ENCODE assay signal across 9 cellular contexts in the genomic region with DNA sequence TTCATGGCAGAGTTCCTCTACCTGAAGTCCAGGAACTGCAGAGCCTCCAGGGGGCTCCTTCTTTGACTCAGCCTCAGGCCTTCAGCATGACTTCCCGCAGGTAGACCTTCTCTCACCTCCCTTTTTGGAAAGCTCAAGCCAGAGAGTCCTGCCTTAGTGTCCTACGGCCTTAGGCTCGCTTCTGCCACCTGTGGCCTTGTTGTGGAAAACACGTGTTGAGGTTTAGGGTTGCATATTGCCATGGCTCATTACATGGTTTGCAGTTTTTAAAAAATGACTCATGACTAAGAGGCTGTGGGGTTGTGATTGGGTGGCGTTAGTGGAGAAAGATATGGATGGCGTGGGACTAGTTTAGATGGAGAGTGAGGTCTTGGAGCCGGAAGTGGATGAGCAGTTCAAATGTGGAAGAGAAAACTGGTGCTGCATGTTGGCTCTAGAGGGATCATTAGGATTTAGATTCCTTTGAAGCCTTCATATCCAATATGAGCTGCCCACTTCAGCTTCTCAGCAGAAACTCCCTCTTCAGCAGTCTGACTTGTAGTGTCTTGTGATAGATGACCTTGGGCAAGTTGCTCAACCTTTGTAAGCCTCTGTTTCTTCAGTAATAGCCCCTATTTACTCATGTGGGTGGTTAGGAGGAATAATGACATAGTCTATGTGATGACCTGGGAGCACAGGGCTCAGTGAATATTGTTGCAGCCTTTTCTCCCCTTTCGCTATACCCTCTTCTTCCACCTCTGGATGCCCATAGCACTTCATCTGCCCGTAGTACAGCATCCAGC. TPM values are rescaled to one million over a fixed set of nuclear protein-coding genes. Genes with fewer than 3 reads are reported as not detected.
A peak's percentile ranks its signal among the peaks of the same experiment; 100 is the strongest.
DNase-seq lines count a peak whose midpoint lies in the region; ATAC-seq and TF ChIP-seq lines count a peak whose summit lies in the region.
"Had no signal": no experiment of that assay in that cellular context is flagged by ENCODE, and none has a peak within 500 bp of the region (broad histone marks: within the 10 kb centered on the region; RNA-seq: fewer than 3 reads in every experiment).

No MANE protein-coding gene starts in this region.

- H3K79me2 ChIP-seq in mesendoderm (ENCODE audit: control insufficient read depth, insufficient read depth, low read length), result no peaks in the 10 kb centered on the region

- H3K4me3 ChIP-seq in brain microvascular endothelial cell (ENCODE audit: low read depth, low read length), result no peak overlapping the region
- no peak overlapping the region for H3K4me3 ChIP-seq in mesendoderm (ENCODE audit: low read length)

- H3K4ac ChIP-seq in mesendoderm (ENCODE audit: low read depth, low read length), result no peak overlapping the region

- no peaks in the 10 kb centered on the region for H3K4me1 ChIP-seq in mesendoderm (ENCODE audit: control insufficient read depth, low read depth, low read length)

- H3K9ac ChIP-seq in mesendoderm (ENCODE audit: low read length), result no peak overlapping the region

- H3K36me3 Mint-ChIP-seq in CD14-positive monocyte, result peaks cover 3 to 13% of the 10 kb centered on the region in 2 donors

- peak overlapping the region; percentile 2 to 95 (median 90) for H3K27ac Mint-ChIP-seq in CD14-positive monocyte
- H3K27ac Mint-ChIP-seq: T-helper 1 cell treated with Interleukin-12 subunit alpha and Interleukin-12 subunit beta and Interleukin-4 antibody, amounts not matched to agents 30 μg/mL and 1 μg/mL, for 36 hours had no signal

- H4K8ac ChIP-seq in mesendoderm (ENCODE audit: low read depth, low read length), result no peak overlapping the region

- peaks cover 44% of the 10 kb centered on the region for H3K4me1 Mint-ChIP-seq in CD14-positive monocyte

- no peak overlapping the region for H2AK5ac ChIP-seq in mesendoderm (ENCODE audit: low read length)

- intact Hi-C loops in CD14-positive monocyte (cut with micrococcal nuclease), result loop anchor here (5.0 to 10.0 kb wide), 6 partner anchors 146 to 508 kb away; a partner anchor contains a TSS

- H3K4me2 ChIP-seq in mesendoderm (ENCODE audit: low read length), result no peak overlapping the region

- H3K9me3 Mint-ChIP-seq in CD14-positive monocyte, result peaks cover 0 to 3% (median 0%) of the 10 kb centered on the region in 7 donors
- H3K9me3 Mint-ChIP-seq: T-helper 1 cell treated with Interleukin-12 subunit alpha and Interleukin-12 subunit beta and Interleukin-4 antibody, amounts not matched to agents 30 μg/mL and 1 μg/mL, for 36 hours had no signal

- H3K18ac ChIP-seq in mesendoderm (ENCODE audit: low read length), result no peak overlapping the region

- no peak overlapping the region for H2BK120ac ChIP-seq in mesendoderm (ENCODE audit: low read depth, low read length)

- no peak overlapping the region for H3K23ac ChIP-seq in mesendoderm (ENCODE audit: low read length)

- no peak overlapping the region for H4K5ac ChIP-seq in mesendoderm (ENCODE audit: low read length)

- H3K27ac ChIP-seq in brain microvascular endothelial cell, result no peak overlapping the region
- H3K27ac ChIP-seq in mesendoderm (ENCODE audit: low read depth, low read length), result no peak overlapping the region

- peak; percentile 73 for TF ChIP-seq CTCF in CD14-positive monocyte (IDR thresholded peaks at IDR 0.05)
- peak; percentile 65 for TF ChIP-seq CTCF in brain microvascular endothelial cell (IDR thresholded peaks at IDR 0.05; ENCODE audit: low read depth, low read length, missing control alignments)

- whole genome bisulfite sequencing in mesendoderm (ENCODE audit: extremely low coverage, insufficient coverage, low lambda C conversion rate), result no CpG with 5 or more reads among the region's 9 CpGs

- no peaks in the 10 kb centered on the region for H3K79me1 ChIP-seq in mesendoderm (ENCODE audit: low read length)

- ATAC-seq in GM18520 (IDR thresholded peaks at IDR 0.05; ENCODE audit: unreplicated experiment), result peak; percentile 67
- peak; percentile 94 for ATAC-seq in HG02885 (IDR thresholded peaks at IDR 0.05; ENCODE audit: poor library complexity, unreplicated experiment)

- H3K56ac ChIP-seq in mesendoderm (ENCODE audit: low read length), result no peak overlapping the region

- no peak overlapping the region for H3K4me3 Mint-ChIP-seq in CD14-positive monocyte
- H3K4me3 Mint-ChIP-seq: T-helper 1 cell treated with Interleukin-12 subunit alpha and Interleukin-12 subunit beta and Interleukin-4 antibody, amounts not matched to agents 30 μg/mL and 1 μg/mL, for 36 hours had no signal

- H3K27me3 ChIP-seq in brain microvascular endothelial cell (replicated peaks), result no peaks in the 10 kb centered on the region
- H3K27me3 ChIP-seq in mesendoderm (ENCODE audit: insufficient read depth, low read length, poor library complexity), result no peaks in the 10 kb centered on the region

- DNase-seq in CD14-positive monocyte (ENCODE audit: low spot score) (peak; percentile 81), NCI-H345 (lab: John Stamatoyannopoulos, UW) (peak; percentile 28), brain microvascular endothelial cell (peak; percentile 35), mesendoderm (peak; percentile 91), 8988T (no peak), Ammon's horn (ENCODE audit: low spot score) (no peak)

- no peaks in the 10 kb centered on the region for H3K27me3 Mint-ChIP-seq in CD14-positive monocyte (ENCODE audit: low read depth in 3 of 3)

- in situ Hi-C loops in brain microvascular endothelial cell (cut with HindIII; ENCODE audit: low pct_ligation_motif_present, low sequenced_read_pairs), result no loop called here

- H2BK5ac ChIP-seq in mesendoderm (ENCODE audit: low read length), result no peak overlapping the region

- H3K36me3 ChIP-seq in brain microvascular endothelial cell (replicated peaks) (no peaks in the 10 kb centered on the region), mesendoderm (ENCODE audit: control insufficient read depth, insufficient read depth, low read length) (no peaks in the 10 kb centered on the region)

- H2BK15ac ChIP-seq in mesendoderm (replicated peaks; ENCODE audit: low read depth), result no peak overlapping the region

RNA-seq across cellular contexts. Expression of a gene that starts 6.5 kb away (rescaled TPM):
- polyA plus RNA-seq in CD14-positive monocyte, result 1 to 10 TPM; 2.3 to 4.3 TPM
- 3.0 TPM for polyA plus RNA-seq in mesendoderm (2013, experiment 1 of 2)
- polyA plus RNA-seq in mesendoderm (2013, experiment 2 of 2), result 2.6 TPM

Comparison
In these comparisons a context has a peak if more than half of its experiments do, and no peak if none do; other contexts are left out.
1. DNase-seq: peak in CD14-positive monocyte (single experiment), NCI-H345 (single experiment), brain microvascular endothelial cell (single experiment) and mesendoderm (single experiment); none in 8988T (single experiment) and Ammon's horn (single experiment).